8 cellular contexts compared by ENCODE assay signal in the genomic region with DNA sequence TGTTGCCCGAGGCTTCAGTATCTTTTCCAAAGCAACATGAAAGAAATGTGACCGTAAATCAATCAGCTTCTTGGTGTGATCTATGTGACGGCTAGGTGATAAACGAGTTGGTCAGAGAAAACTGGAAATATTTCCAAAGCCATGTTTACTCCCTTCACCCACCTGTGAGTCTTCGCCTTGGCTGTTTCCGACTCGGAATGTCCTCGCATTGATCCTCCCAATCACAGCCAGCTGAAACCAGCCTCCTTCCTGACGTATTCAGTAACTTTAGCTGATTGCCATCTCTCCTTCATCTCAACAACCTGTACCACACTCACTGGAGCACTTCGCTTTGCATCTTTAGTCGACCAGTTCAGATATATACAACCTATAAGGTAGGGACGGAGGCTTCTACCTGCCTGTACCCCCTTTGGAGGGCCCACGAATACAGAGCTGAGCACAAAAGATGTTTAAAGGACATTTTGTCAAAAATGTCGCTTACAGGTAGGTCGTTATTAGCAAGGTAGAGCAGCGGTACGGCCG. TPM values are rescaled to one million over a fixed set of nuclear protein-coding genes. Genes with fewer than 3 reads are reported as not detected.
DNase-seq lines count a peak whose midpoint lies in the region; ATAC-seq and TF ChIP-seq lines count a peak whose summit lies in the region.

No MANE protein-coding gene starts in this region.

- peaks cover 51% of the 10 kb centered on the region for H3K36me3 Mint-ChIP-seq in activated naive CD8-positive, alpha-beta T cell treated with anti-CD3 and anti-CD28 coated beads, Interleukin-2, amount 50 U/mL, for 24 hours (ENCODE audit: low read depth)

- TF ChIP-seq POLR2A in sigmoid colon (IDR thresholded peaks at IDR 0.05) = no peak

- no peaks in the 10 kb centered on the region for H3K9me3 ChIP-seq in right cardiac atrium (ENCODE audit: control insufficient read depth, low read length)
- H3K9me3 ChIP-seq in sigmoid colon = no peaks in the 10 kb centered on the region

- ATAC-seq in HG03175 (IDR thresholded peaks at IDR 0.05; ENCODE audit: unreplicated experiment) = peak; percentile 12
- ATAC-seq in activated naive CD8-positive, alpha-beta T cell treated with anti-CD3 and anti-CD28 coated beads, Interleukin-2, amount 50 U/mL, for 24 hours = no peak
- peak in 1 of 2 donors; percentile 27 for ATAC-seq in right cardiac atrium
- ATAC-seq in GM21528 (IDR thresholded peaks at IDR 0.05; ENCODE audit: low FRiP score, unreplicated experiment) = no peak

- peaks cover 1 to 48% (median 30%) of the 10 kb centered on the region in 4 donors for H3K36me3 ChIP-seq in sigmoid colon

- H3K4me3 ChIP-seq in right cardiac atrium (ENCODE audit: low read length) = peak overlapping the region; percentile 52
- H3K4me3 ChIP-seq in sigmoid colon = peak overlapping the region; percentile 65 to 86 (median 71)

- H3K27me3 Mint-ChIP-seq in activated naive CD8-positive, alpha-beta T cell treated with anti-CD3 and anti-CD28 coated beads, Interleukin-2, amount 50 U/mL, for 24 hours = no peaks in the 10 kb centered on the region

- intact Hi-C loops in right cardiac atrium (cut with DNase I) (no loop called here), sigmoid colon (cut with DNase I) (no loop called here)

- H3K9me3 Mint-ChIP-seq in activated naive CD8-positive, alpha-beta T cell treated with anti-CD3 and anti-CD28 coated beads, Interleukin-2, amount 50 U/mL, for 24 hours = no peaks in the 10 kb centered on the region

- WGBS in right cardiac atrium = 17% methylated on average over 18 of the region's 18 CpGs
- WGBS in sigmoid colon, 2 donors = 10 to 24% methylated on average over 18 of the region's 18 CpGs

- H3K4me3 Mint-ChIP-seq in activated naive CD8-positive, alpha-beta T cell treated with anti-CD3 and anti-CD28 coated beads, Interleukin-2, amount 50 U/mL, for 24 hours = peak overlapping the region; percentile 85

- H3K27ac Mint-ChIP-seq in activated naive CD8-positive, alpha-beta T cell treated with anti-CD3 and anti-CD28 coated beads, Interleukin-2, amount 50 U/mL, for 24 hours = peak overlapping the region; percentile 99

- H3K27me3 ChIP-seq in right cardiac atrium (ENCODE audit: control insufficient read depth, insufficient read depth) = no peaks in the 10 kb centered on the region
- H3K27me3 ChIP-seq in sigmoid colon = no peaks in the 10 kb centered on the region

- no peak for DNase-seq in activated naive CD8-positive, alpha-beta T cell treated with anti-CD3 and anti-CD28 coated beads, Interleukin-2, amount 50 U/mL, for 24 hours
- DNase-seq in right cardiac atrium = no peak
- no peak for DNase-seq in sigmoid colon
- no peak for DNase-seq in medulla oblongata (ENCODE audit: extremely low spot score)
- DNase-seq in globus pallidus (ENCODE audit: low spot score) = no peak

- no peak for TF ChIP-seq EP300 in sigmoid colon (IDR thresholded peaks at IDR 0.05)

- H3K27ac ChIP-seq in C4-2B (peak overlapping the region; percentile 94), right cardiac atrium (ENCODE audit: low read length) (peak overlapping the region; percentile 98), sigmoid colon (peak overlapping the region; percentile 87 to 92 (median 88))

- peaks cover 54% of the 10 kb centered on the region for H3K4me1 Mint-ChIP-seq in activated naive CD8-positive, alpha-beta T cell treated with anti-CD3 and anti-CD28 coated beads, Interleukin-2, amount 50 U/mL, for 24 hours

- H3K4me1 ChIP-seq in right cardiac atrium (ENCODE audit: control insufficient read depth, insufficient read depth, low read length) = peaks cover 2% of the 10 kb centered on the region
- H3K4me1 ChIP-seq in sigmoid colon = peaks cover 0 to 36% (median 26%) of the 10 kb centered on the region in 4 donors

- TF ChIP-seq CTCF in C4-2B (conservative IDR thresholded peaks at IDR 0.05) (no peak), sigmoid colon (IDR thresholded peaks at IDR 0.05) (no peak)

RNA-seq across cellular contexts. Expression of a gene that starts 7.2 kb away (rescaled TPM):
- total RNA-seq in right cardiac atrium = 1,000 to 10,000 TPM in 3 of 4 donors, 100 to 1,000 TPM in 1; 912 to 1,167 (median 1,065) TPM
- polyA plus RNA-seq in right cardiac atrium = 2,058 TPM
- total RNA-seq in sigmoid colon = 1,000 to 10,000 TPM; 3,681 to 6,264 (median 5,219) TPM
- 1,000 to 10,000 TPM; 3,816 to 6,374 (median 4,477) TPM for polyA plus RNA-seq in sigmoid colon

RNA-seq across cellular contexts. Expression of a gene that starts 21.8 kb away (rescaled TPM):
- total RNA-seq in right cardiac atrium (not detected), sigmoid colon (not detected)
- polyA plus RNA-seq in right cardiac atrium (not detected), sigmoid colon (under 1 TPM in 1 of 3 donors, not detected in 2; 0.03 TPM)

RNA-seq across cellular contexts. Expression of a gene that starts 36.2 kb away (rescaled TPM):
- total RNA-seq in right cardiac atrium (not detected), sigmoid colon (not detected)
- polyA plus RNA-seq in right cardiac atrium (not detected), sigmoid colon (not detected)

RNA-seq across cellular contexts. Expression of a gene that starts 59.9 kb away (rescaled TPM):
- 10 to 100 TPM; 30.9 to 45.2 (median 32.4) TPM for total RNA-seq in right cardiac atrium
- polyA plus RNA-seq in right cardiac atrium = 27.3 TPM
- total RNA-seq in sigmoid colon = 10 to 100 TPM; 34.9 to 56.8 (median 49.4) TPM
- 10 to 100 TPM; 31.3 to 41.4 (median 37.2) TPM for polyA plus RNA-seq in sigmoid colon
